Comparison of ENCODE assay signal across 30 cellular contexts in genomic region chr13:86108334-86108733, GRCh38.
"Had no signal": no experiment of that assay in that cellular context is flagged by ENCODE, and none has a peak within 500 bp of the region (broad histone marks: within the 10 kb centered on the region; RNA-seq: fewer than 3 reads in every experiment).

No MANE protein-coding gene starts in this region.

- H3K4me3 Mint-ChIP-seq: mesothelial cell of epicardium; naive B cell; natural killer cell treated with Interleukin-12 subunit alpha and Interleukin-12 subunit beta and Interleukin-15 and Interleukin-18, amount 100 ng/mL, for 72 hours; neural crest cell; stimulated activated naive CD8-positive, alpha-beta T cell treated with anti-CD3 and anti-CD28 coated beads, Interleukin-15, amount 100 ng/mL, for 72 hours had no signal

- H3K36me3 ChIP-seq: esophagus squamous epithelium, heart right ventricle, left lung, neutrophil, pancreas, suprapubic skin, transverse colon, upper lobe of right lung, uterus had no signal

- H3K27ac ChIP-seq: esophagus squamous epithelium, heart right ventricle, left lung, neutrophil, pancreas, suprapubic skin, transverse colon, upper lobe of right lung, uterus had no signal

- H3K4me1 ChIP-seq: esophagus squamous epithelium, heart right ventricle, left lung, pancreas, suprapubic skin, transverse colon, upper lobe of right lung, uterus had no signal

- H3K4me2 ChIP-seq: smooth muscle cell had no signal

- H3K27me3 Mint-ChIP-seq: naive B cell; natural killer cell treated with Interleukin-12 subunit alpha and Interleukin-12 subunit beta and Interleukin-15 and Interleukin-18, amount 100 ng/mL, for 72 hours; stimulated activated naive CD8-positive, alpha-beta T cell treated with anti-CD3 and anti-CD28 coated beads, Interleukin-15, amount 100 ng/mL, for 72 hours had no signal

- H3K4me3 ChIP-seq: esophagus squamous epithelium, heart right ventricle, left lung, mucosa of descending colon, pancreas, smooth muscle cell, suprapubic skin, transverse colon, upper lobe of right lung, uterus had no signal

- H3K36me3 Mint-ChIP-seq: mesothelial cell of epicardium had no signal

- ATAC-seq: heart right ventricle; left cardiac atrium; left lung; mucosa of descending colon; natural killer cell treated with Interleukin-12 subunit alpha and Interleukin-12 subunit beta and Interleukin-15 and Interleukin-18, amount 100 ng/mL, for 72 hours; pancreas; sciatic nerve; stimulated activated naive CD8-positive, alpha-beta T cell treated with anti-CD3 and anti-CD28 coated beads, Interleukin-15, amount 100 ng/mL, for 72 hours; upper lobe of right lung had no signal

- H3K9me3 ChIP-seq: esophagus squamous epithelium, neutrophil, pancreas, suprapubic skin, transverse colon, uterus had no signal

- DNase-seq: dermis blood vessel endothelial cell; effector memory CD4-positive, alpha-beta T cell; erythroblast; esophagus squamous epithelium; foreskin melanocyte; glutamatergic neuron; heart right ventricle; hippocampal formation; left cardiac atrium; left lung; mesenchymal stem cell; mucosa of descending colon; naive B cell; pancreas; stimulated activated CD4-positive, alpha-beta T cell treated with anti-CD3 and anti-CD28 coated beads, Interleukin-12 subunit alpha, Interleukin-12 subunit beta, amount 100 ng/mL, for 4 hours; stimulated activated CD4-positive, alpha-beta T cell treated with anti-CD3 and anti-CD28 coated beads, Interleukin-1b, Interleukin-23, amount 100 ng/mL, for 48 hours; stimulated activated CD4-positive, alpha-beta T cell treated with anti-CD3 and anti-CD28 coated beads, Interleukin-4, amount 100 ng/mL, for 1 hour; stimulated activated CD8-positive, alpha-beta memory T cell treated with anti-CD3 and anti-CD28 coated beads, Interleukin-4, amount 100 ng/mL, for 48 hours; stimulated activated naive CD4-positive, alpha-beta T cell; stimulated activated naive CD8-positive, alpha-beta T cell treated with anti-CD3 and anti-CD28 coated beads, Interleukin-15, amount 100 ng/mL, for 72 hours; transverse colon; upper lobe of right lung; uterus had no signal

- H3K27me3 ChIP-seq: esophagus squamous epithelium, heart right ventricle, left lung, neutrophil, pancreas, suprapubic skin, transverse colon, upper lobe of right lung, uterus had no signal

- H3K27ac Mint-ChIP-seq: mesothelial cell of epicardium; natural killer cell treated with Interleukin-12 subunit alpha and Interleukin-12 subunit beta and Interleukin-15 and Interleukin-18, amount 100 ng/mL, for 72 hours; stimulated activated naive CD8-positive, alpha-beta T cell treated with anti-CD3 and anti-CD28 coated beads, Interleukin-15, amount 100 ng/mL, for 72 hours had no signal

- H3K4me1 Mint-ChIP-seq: naive B cell; neural crest cell; stimulated activated naive CD8-positive, alpha-beta T cell treated with anti-CD3 and anti-CD28 coated beads, Interleukin-15, amount 100 ng/mL, for 72 hours had no signal
